Comparison of ENCODE assay signal across 31 cellular contexts in genomic region chr17:14971054-14971453, GRCh38.
DNase-seq lines count a peak whose midpoint lies in the region; ATAC-seq, FAIRE-seq and TF ChIP-seq lines count a peak whose summit lies in the region.
"Had no signal": no experiment of that assay in that cellular context is flagged by ENCODE, and none has a peak within 500 bp of the region (broad histone marks: within the 10 kb centered on the region; RNA-seq: fewer than 3 reads in every experiment).

No MANE protein-coding gene starts in this region.

- TF ChIP-seq RAD21 in HepG2 (CRISPR knock-in tag; IDR thresholded peaks at IDR 0.05): no peak

- no peak overlapping the region for H2AFZ ChIP-seq in HepG2 (ENCODE audit: low read length)

- TF ChIP-seq POLR2A in HepG2 (IDR thresholded peaks at IDR 0.05; ENCODE audit: insufficient read depth in 1 of 2, low read depth in 2 of 2, low read length in 2 of 2): no peak
- TF ChIP-seq POLR2A in right lobe of liver (IDR thresholded peaks at IDR 0.05): no peak

- no peaks in the 10 kb centered on the region for H3K36me3 ChIP-seq in HepG2 (replicated peaks in 1 of 2; ENCODE audit: control insufficient read depth in 1 of 2, insufficient read depth in 2 of 2, low read length in 2 of 2)
- H3K36me3 ChIP-seq in right lobe of liver: no peaks in the 10 kb centered on the region
- H3K36me3 ChIP-seq in bronchial epithelial cell (ENCODE audit: control insufficient read depth, insufficient read depth, low read length): no peaks in the 10 kb centered on the region
- H3K36me3 ChIP-seq: BE2C; BLaER1; BLaER1 treated with 17β-estradiol and CSF1 and Interleukin-3, amounts not matched to agents 10 nM and 100 nM had no signal

- no peak overlapping the region for H3K4me2 ChIP-seq in HepG2 (ENCODE audit: low read depth, low read length)
- H3K4me2 ChIP-seq: A549; BLaER1; BLaER1 treated with 17β-estradiol and CSF1 and Interleukin-3, amounts not matched to agents 10 nM and 100 nM had no signal

- TF ChIP-seq CTCF in HepG2 (CRISPR knock-in tag; IDR thresholded peaks at IDR 0.05): no peak
- TF ChIP-seq CTCF in right lobe of liver (IDR thresholded peaks at IDR 0.05): no peak
- no peak for TF ChIP-seq CTCF in bronchial epithelial cell (IDR thresholded peaks at IDR 0.05; ENCODE audit: insufficient read depth, low read length, severe bottlenecking)

- no peaks in the 10 kb centered on the region for H3K79me2 ChIP-seq in HepG2 (ENCODE audit: insufficient read depth, low read length)

- H3K9me3 ChIP-seq in HepG2 (ENCODE audit: low read length) (peaks cover 9% of the 10 kb centered on the region), right lobe of liver (peaks cover 0 to 3% (median 0%) of the 10 kb centered on the region in 4 donors)
- H3K9me3 ChIP-seq: BE2C, Caco-2 had no signal

- no peak for ATAC-seq in HepG2
- ATAC-seq in right lobe of liver: no peak
- ATAC-seq: A549; CD8-positive, alpha-beta T cell had no signal

- intact Hi-C loops in HepG2 (cut with micrococcal nuclease; ENCODE audit: unreplicated experiment) (no loop called here), right lobe of liver (cut with DNase I) (no loop called here)

- FAIRE-seq in HepG2 (lab: Jason Lieb, UNC) (no peak), bronchial epithelial cell (lab: Jason Lieb, UNC) (peak; percentile 18)
- FAIRE-seq: A204.1, A549, D721Med had no signal

- CTCF ChIA-PET in HepG2 (lab: Yijun Ruan, JAX; ENCODE audit: low intra/inter-chr PET ratio, low total read pairs): no interaction called here

- BruUV-seq in HepG2 (replicated peaks; lab: Mats Ljungman, UMichigan): no TSS peak

- in situ Hi-C loops in HepG2 (cut with HindIII; ENCODE audit: extremely low pct_ligation_motif_present, low pct_unique_long_range_greater_than_20kb): no loop called here

- H4K20me1 ChIP-seq in HepG2 (ENCODE audit: insufficient read depth, low read length): no peaks in the 10 kb centered on the region
- H4K20me1 ChIP-seq: BLaER1; BLaER1 treated with 17β-estradiol and CSF1 and Interleukin-3, amounts not matched to agents 10 nM and 100 nM had no signal

- H3K4me1 ChIP-seq in HepG2 (ENCODE audit: insufficient read depth, low read length) (no peaks in the 10 kb centered on the region), right lobe of liver (no peaks in the 10 kb centered on the region)
- H3K4me1 ChIP-seq: A549, BE2C, Caco-2 had no signal

- H3K4me3 ChIP-seq in HepG2 (replicated peaks in 1 of 3; ENCODE audit: insufficient read depth in 1 of 3, low read depth in 2 of 3, low read length in 3 of 3) (no peak overlapping the region), right lobe of liver (no peak overlapping the region), bronchial epithelial cell (ENCODE audit: low read depth, low read length) (no peak overlapping the region)
- H3K4me3 ChIP-seq: A549; BLaER1; BLaER1 treated with 17β-estradiol and CSF1 and Interleukin-3, amounts not matched to agents 10 nM and 100 nM had no signal

- POLR2A ChIA-PET in HepG2 (lab: Yijun Ruan, JAX): no interaction called here

- no peak overlapping the region for H3K9ac ChIP-seq in HepG2 (ENCODE audit: insufficient read depth, low read depth, low read length)
- H3K9ac ChIP-seq: BLaER1; BLaER1 treated with 17β-estradiol and CSF1 and Interleukin-3, amounts not matched to agents 10 nM and 100 nM had no signal

- H3K27me3 ChIP-seq in HepG2 (ENCODE audit: control insufficient read depth in 1 of 2, insufficient read depth in 2 of 2, low read length in 2 of 2) (no peaks in the 10 kb centered on the region), right lobe of liver (no peaks in the 10 kb centered on the region), bronchial epithelial cell (ENCODE audit: control insufficient read depth, insufficient read depth, low read length) (no peaks in the 10 kb centered on the region)
- H3K27me3 ChIP-seq: BE2C; BLaER1; BLaER1 treated with 17β-estradiol and CSF1 and Interleukin-3, amounts not matched to agents 10 nM and 100 nM had no signal

- DNase-seq in HepG2 (ENCODE audit: low spot score) (no peak), right lobe of liver (no peak), bronchial epithelial cell (ENCODE audit: low read depth) (no peak)
- no peak for DNase-seq in activated CD4-positive, alpha-beta T cell treated with anti-CD3 and anti-CD28 coated beads for 48 hours
- DNase-seq: 8988T; ACHN; AML-193; BE2C; C1 segment of cervical spinal cord; Caco-2; Calu3; CD4-positive, alpha-beta memory T cell; CD4-positive, alpha-beta T cell; CD4-positive, CD25-positive, alpha-beta regulatory T cell; CD8-positive, alpha-beta memory T cell; CD8-positive, alpha-beta T cell; COR-L47; DMS 273 treated with DMSO at 0.1 percent for 48 hours; DMS153; DMS53; DMS79; DMS79 treated with DMSO at 0.1 percent for 48 hours; DND-41; EL had no signal

- no peak for TF ChIP-seq EP300 in HepG2 (IDR thresholded peaks at IDR 0.05; ENCODE audit: low read depth in 2 of 2, low read length in 2 of 2)
- no peak for TF ChIP-seq EP300 in HepG2 (CRISPR knock-in tag; IDR thresholded peaks at IDR 0.05; ENCODE audit: borderline replicate concordance)

- no peak overlapping the region for H3K27ac ChIP-seq in HepG2 (ENCODE audit: extremely low read length, insufficient read depth, low read length)
- no peak overlapping the region for H3K27ac ChIP-seq in right lobe of liver
- H3K27ac ChIP-seq: 22Rv1; A549; BLaER1; BLaER1 treated with 17β-estradiol and CSF1 and Interleukin-3, amounts not matched to agents 10 nM and 100 nM; C4-2B had no signal

TF ChIP-seq in HepG2, 621 proteins besides CTCF, POLR2A, EP300 and RAD21:
- TF ChIP-seq ZFP90 (CRISPR knock-in tag; IDR thresholded peaks at IDR 0.05; ENCODE audit: borderline replicate concordance) (peak; percentile 91; the same call in 1 of the 2 replicates), RARG (CRISPR knock-in tag; IDR thresholded peaks at IDR 0.05; ENCODE audit: low read depth) (no peak)
TF ChIP-seq in HepG2: peak in this region for 1.
